Comparison of ENCODE assay signal across 27 cellular contexts in genomic region chr9:115414561-115414960, GRCh38.
"Had no signal": no experiment of that assay in that cellular context is flagged by ENCODE, and none has a peak within 500 bp of the region (broad histone marks: within the 10 kb centered on the region; RNA-seq: fewer than 3 reads in every experiment).

No MANE protein-coding gene starts in this region.

- H3K4me3 ChIP-seq: left lung, lower lobe of right lung, pancreas, prostate gland, skin epidermis, upper lobe of right lung had no signal

- H3K27ac ChIP-seq: left lung, lower lobe of right lung, pancreas, prostate gland, upper lobe of right lung had no signal

- DNase-seq: hypothalamus; immature natural killer cell; kidney; left colon; left lung; lower lobe of right lung; mammary epithelial cell; mesenchymal stem cell; naive thymus-derived CD8-positive, alpha-beta T cell; nucleus accumbens; pancreas; posterior cingulate gyrus; retina; right cardiac atrium; stimulated activated CD4-positive, alpha-beta T cell treated with anti-CD3 and anti-CD28 coated beads, Interleukin-12 subunit alpha, Interleukin-12 subunit beta, amount 100 ng/mL, for 4 hours; stimulated activated CD4-positive, alpha-beta T cell treated with anti-CD3 and anti-CD28 coated beads, Interleukin-15, amount 100 ng/mL, for 24 hours; stimulated activated CD4-positive, alpha-beta T cell treated with anti-CD3 and anti-CD28 coated beads, Interleukin-2, amount 100 ng/mL, for 24 hours; stimulated activated CD4-positive, alpha-beta T cell treated with anti-CD3 and anti-CD28 coated beads, Interleukin-4, amount 100 ng/mL, for 1 hour; stimulated activated naive B cell treated with anti-CD40 and anti-IgM and Interleukin-4, amounts not matched to agents 10 μg/mL and 1 μg/mL and 100 μg/mL, for 72 hours; trophoblast cell; upper lobe of right lung had no signal

- H3K9me3 ChIP-seq: lower lobe of right lung, pancreas, prostate gland, upper lobe of right lung had no signal

- H3K4me1 Mint-ChIP-seq: immature natural killer cell, neural crest cell had no signal

- H3K4me3 Mint-ChIP-seq: immature natural killer cell; naive thymus-derived CD8-positive, alpha-beta T cell; nephron; neural crest cell; stimulated activated naive B cell treated with anti-CD40 and anti-IgM and Interleukin-4, amounts not matched to agents 10 μg/mL and 1 μg/mL and 100 μg/mL, for 72 hours; stimulated activated naive CD8-positive, alpha-beta T cell treated with anti-CD3 and anti-CD28 coated beads, Interleukin-15, Interleukin-2, amounts not matched to agents 100 ng/mL and 50 ng/mL, for 24 hours had no signal

- H3K9me3 Mint-ChIP-seq: neural crest cell had no signal

- H3K27me3 ChIP-seq: left lung, pancreas, upper lobe of right lung had no signal

- H3K36me3 ChIP-seq: left lung, lower lobe of right lung, pancreas, prostate gland, upper lobe of right lung had no signal

- H3K27ac Mint-ChIP-seq: immature natural killer cell; naive thymus-derived CD8-positive, alpha-beta T cell; nephron; stimulated activated naive B cell treated with anti-CD40 and anti-IgM and Interleukin-4, amounts not matched to agents 10 μg/mL and 1 μg/mL and 100 μg/mL, for 72 hours; stimulated activated naive CD8-positive, alpha-beta T cell treated with anti-CD3 and anti-CD28 coated beads, Interleukin-15, Interleukin-2, amounts not matched to agents 100 ng/mL and 50 ng/mL, for 24 hours had no signal

- ATAC-seq: left lung; lower lobe of right lung; naive thymus-derived CD8-positive, alpha-beta T cell; pancreas; sciatic nerve; stimulated activated naive B cell treated with anti-CD40 and anti-IgM and Interleukin-4, amounts not matched to agents 10 μg/mL and 1 μg/mL and 100 μg/mL, for 72 hours; upper lobe of right lung had no signal

- H3K4me1 ChIP-seq: left lung, lower lobe of right lung, pancreas, prostate gland, upper lobe of right lung had no signal

- H3K36me3 Mint-ChIP-seq: immature natural killer cell; naive thymus-derived CD8-positive, alpha-beta T cell had no signal
